Comparison of ENCODE assay signal across 1 cellular context in the genomic region with DNA sequence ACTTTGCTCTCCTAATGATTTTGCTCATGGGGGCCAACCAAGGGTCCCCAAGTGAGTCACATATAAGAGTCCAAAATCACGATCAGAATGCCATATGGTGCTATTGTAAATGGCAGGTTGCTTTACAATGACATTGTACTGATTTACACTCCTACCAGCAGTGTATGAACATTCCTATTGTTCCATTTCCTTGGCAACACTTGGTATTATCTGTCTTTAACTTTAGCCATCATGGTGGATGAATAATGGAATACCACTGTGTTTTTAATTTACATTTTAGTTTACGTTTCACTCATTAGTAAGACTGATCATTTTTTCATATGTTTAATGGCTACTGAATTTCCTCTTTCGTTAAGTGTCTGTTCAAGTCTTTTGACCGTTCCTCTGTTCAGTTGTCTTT.
TF ChIP-seq lines count a peak whose summit lies in the region.

No MANE protein-coding gene starts in this region.

TF ChIP-seq in H1, 55 proteins besides CTCF, POLR2A, EP300 and RAD21 (continued from another document):
- TF ChIP-seq, protein P1, sequence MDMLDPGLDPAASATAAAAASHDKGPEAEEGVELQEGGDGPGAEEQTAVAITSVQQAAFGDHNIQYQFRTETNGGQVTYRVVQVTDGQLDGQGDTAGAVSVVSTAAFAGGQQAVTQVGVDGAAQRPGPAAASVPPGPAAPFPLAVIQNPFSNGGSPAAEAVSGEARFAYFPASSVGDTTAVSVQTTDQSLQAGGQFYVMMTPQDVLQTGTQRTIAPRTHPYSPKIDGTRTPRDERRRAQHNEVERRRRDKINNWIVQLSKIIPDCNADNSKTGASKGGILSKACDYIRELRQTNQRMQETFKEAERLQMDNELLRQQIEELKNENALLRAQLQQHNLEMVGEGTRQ (IDR thresholded peaks at IDR 0.05; ENCODE audit: low read length) = no peak
- no peak for TF ChIP-seq GABPA (IDR thresholded peaks at IDR 0.05; ENCODE audit: borderline replicate concordance, insufficient read depth, low read length)
- no peak for TF ChIP-seq RFX5 (IDR thresholded peaks at IDR 0.05; ENCODE audit: borderline replicate concordance, low read depth, low read length)
- TF ChIP-seq, protein P2, sequence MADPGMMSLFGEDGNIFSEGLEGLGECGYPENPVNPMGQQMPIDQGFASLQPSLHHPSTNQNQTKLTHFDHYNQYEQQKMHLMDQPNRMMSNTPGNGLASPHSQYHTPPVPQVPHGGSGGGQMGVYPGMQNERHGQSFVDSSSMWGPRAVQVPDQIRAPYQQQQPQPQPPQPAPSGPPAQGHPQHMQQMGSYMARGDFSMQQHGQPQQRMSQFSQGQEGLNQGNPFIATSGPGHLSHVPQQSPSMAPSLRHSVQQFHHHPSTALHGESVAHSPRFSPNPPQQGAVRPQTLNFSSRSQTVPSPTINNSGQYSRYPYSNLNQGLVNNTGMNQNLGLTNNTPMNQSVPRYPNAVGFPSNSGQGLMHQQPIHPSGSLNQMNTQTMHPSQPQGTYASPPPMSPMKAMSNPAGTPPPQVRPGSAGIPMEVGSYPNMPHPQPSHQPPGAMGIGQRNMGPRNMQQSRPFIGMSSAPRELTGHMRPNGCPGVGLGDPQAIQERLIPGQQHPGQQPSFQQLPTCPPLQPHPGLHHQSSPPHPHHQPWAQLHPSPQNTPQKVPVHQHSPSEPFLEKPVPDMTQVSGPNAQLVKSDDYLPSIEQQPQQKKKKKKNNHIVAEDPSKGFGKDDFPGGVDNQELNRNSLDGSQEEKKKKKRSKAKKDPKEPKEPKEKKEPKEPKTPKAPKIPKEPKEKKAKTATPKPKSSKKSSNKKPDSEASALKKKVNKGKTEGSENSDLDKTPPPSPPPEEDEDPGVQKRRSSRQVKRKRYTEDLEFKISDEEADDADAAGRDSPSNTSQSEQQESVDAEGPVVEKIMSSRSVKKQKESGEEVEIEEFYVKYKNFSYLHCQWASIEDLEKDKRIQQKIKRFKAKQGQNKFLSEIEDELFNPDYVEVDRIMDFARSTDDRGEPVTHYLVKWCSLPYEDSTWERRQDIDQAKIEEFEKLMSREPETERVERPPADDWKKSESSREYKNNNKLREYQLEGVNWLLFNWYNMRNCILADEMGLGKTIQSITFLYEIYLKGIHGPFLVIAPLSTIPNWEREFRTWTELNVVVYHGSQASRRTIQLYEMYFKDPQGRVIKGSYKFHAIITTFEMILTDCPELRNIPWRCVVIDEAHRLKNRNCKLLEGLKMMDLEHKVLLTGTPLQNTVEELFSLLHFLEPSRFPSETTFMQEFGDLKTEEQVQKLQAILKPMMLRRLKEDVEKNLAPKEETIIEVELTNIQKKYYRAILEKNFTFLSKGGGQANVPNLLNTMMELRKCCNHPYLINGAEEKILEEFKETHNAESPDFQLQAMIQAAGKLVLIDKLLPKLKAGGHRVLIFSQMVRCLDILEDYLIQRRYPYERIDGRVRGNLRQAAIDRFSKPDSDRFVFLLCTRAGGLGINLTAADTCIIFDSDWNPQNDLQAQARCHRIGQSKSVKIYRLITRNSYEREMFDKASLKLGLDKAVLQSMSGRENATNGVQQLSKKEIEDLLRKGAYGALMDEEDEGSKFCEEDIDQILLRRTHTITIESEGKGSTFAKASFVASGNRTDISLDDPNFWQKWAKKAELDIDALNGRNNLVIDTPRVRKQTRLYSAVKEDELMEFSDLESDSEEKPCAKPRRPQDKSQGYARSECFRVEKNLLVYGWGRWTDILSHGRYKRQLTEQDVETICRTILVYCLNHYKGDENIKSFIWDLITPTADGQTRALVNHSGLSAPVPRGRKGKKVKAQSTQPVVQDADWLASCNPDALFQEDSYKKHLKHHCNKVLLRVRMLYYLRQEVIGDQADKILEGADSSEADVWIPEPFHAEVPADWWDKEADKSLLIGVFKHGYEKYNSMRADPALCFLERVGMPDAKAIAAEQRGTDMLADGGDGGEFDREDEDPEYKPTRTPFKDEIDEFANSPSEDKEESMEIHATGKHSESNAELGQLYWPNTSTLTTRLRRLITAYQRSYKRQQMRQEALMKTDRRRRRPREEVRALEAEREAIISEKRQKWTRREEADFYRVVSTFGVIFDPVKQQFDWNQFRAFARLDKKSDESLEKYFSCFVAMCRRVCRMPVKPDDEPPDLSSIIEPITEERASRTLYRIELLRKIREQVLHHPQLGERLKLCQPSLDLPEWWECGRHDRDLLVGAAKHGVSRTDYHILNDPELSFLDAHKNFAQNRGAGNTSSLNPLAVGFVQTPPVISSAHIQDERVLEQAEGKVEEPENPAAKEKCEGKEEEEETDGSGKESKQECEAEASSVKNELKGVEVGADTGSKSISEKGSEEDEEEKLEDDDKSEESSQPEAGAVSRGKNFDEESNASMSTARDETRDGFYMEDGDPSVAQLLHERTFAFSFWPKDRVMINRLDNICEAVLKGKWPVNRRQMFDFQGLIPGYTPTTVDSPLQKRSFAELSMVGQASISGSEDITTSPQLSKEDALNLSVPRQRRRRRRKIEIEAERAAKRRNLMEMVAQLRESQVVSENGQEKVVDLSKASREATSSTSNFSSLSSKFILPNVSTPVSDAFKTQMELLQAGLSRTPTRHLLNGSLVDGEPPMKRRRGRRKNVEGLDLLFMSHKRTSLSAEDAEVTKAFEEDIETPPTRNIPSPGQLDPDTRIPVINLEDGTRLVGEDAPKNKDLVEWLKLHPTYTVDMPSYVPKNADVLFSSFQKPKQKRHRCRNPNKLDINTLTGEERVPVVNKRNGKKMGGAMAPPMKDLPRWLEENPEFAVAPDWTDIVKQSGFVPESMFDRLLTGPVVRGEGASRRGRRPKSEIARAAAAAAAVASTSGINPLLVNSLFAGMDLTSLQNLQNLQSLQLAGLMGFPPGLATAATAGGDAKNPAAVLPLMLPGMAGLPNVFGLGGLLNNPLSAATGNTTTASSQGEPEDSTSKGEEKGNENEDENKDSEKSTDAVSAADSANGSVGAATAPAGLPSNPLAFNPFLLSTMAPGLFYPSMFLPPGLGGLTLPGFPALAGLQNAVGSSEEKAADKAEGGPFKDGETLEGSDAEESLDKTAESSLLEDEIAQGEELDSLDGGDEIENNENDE (IDR thresholded peaks at IDR 0.05; ENCODE audit: insufficient replicate concordance, low read length) = no peak
- TF ChIP-seq PHF8 (conservative IDR thresholded peaks at IDR 0.05; ENCODE audit: low read depth, low read length) = no peak
- no peak for TF ChIP-seq SP1 (IDR thresholded peaks at IDR 0.05; ENCODE audit: low read depth, low read length)
